ENCODE assay signal across 8 cellular contexts in genomic region chr12:50283924-50284236, GRCh38. TPM values are rescaled to one million over a fixed set of nuclear protein-coding genes. Genes with fewer than 3 reads are reported as not detected.
A peak's percentile ranks its signal among the peaks of the same experiment; 100 is the strongest.
DNase-seq lines count a peak whose midpoint lies in the region; ATAC-seq lines count a peak whose summit lies in the region.

No MANE protein-coding gene starts in this region.

- H3K27ac ChIP-seq in adipose tissue (ENCODE audit: low read depth, low read length), result peak overlapping the region; percentile 35

- H3K4me1 Mint-ChIP-seq in stimulated activated effector memory CD8-positive, alpha-beta T cell treated with anti-CD3 and anti-CD28 coated beads, Interleukin-12 subunit alpha, Interleukin-12 subunit beta, amount 100 ng/mL, for 72 hours, result peaks cover 7% of the 10 kb centered on the region

- peak overlapping the region; percentile 48 for H3K4me3 ChIP-seq in iPS-18c (ENCODE audit: insufficient read depth, low read depth, low read length)

- 9 to 19% (median 16%) methylated on average over 6 of the region's 6 CpGs for WGBS in adipose tissue, 3 donors

- H3K4me3 Mint-ChIP-seq in stimulated activated effector memory CD8-positive, alpha-beta T cell treated with anti-CD3 and anti-CD28 coated beads, Interleukin-12 subunit alpha, Interleukin-12 subunit beta, amount 100 ng/mL, for 72 hours, result peak overlapping the region; percentile 80

- H3K9me3 Mint-ChIP-seq in stimulated activated effector memory CD8-positive, alpha-beta T cell treated with anti-CD3 and anti-CD28 coated beads, Interleukin-12 subunit alpha, Interleukin-12 subunit beta, amount 100 ng/mL, for 72 hours, result no peaks in the 10 kb centered on the region

- peaks cover 5% of the 10 kb centered on the region for H3K36me3 Mint-ChIP-seq in stimulated activated effector memory CD8-positive, alpha-beta T cell treated with anti-CD3 and anti-CD28 coated beads, Interleukin-12 subunit alpha, Interleukin-12 subunit beta, amount 100 ng/mL, for 72 hours

- ATAC-seq in HG02938 (IDR thresholded peaks at IDR 0.05; ENCODE audit: unreplicated experiment) (peak; percentile 24), HG03135 (IDR thresholded peaks at IDR 0.05; ENCODE audit: unreplicated experiment) (no peak), GM19452 (IDR thresholded peaks at IDR 0.05; ENCODE audit: unreplicated experiment) (no peak)
- peak; percentile 14 for ATAC-seq in stimulated activated effector memory CD8-positive, alpha-beta T cell treated with anti-CD3 and anti-CD28 coated beads, Interleukin-12 subunit alpha, Interleukin-12 subunit beta, amount 100 ng/mL, for 72 hours

- H3K27ac Mint-ChIP-seq in stimulated activated effector memory CD8-positive, alpha-beta T cell treated with anti-CD3 and anti-CD28 coated beads, Interleukin-12 subunit alpha, Interleukin-12 subunit beta, amount 100 ng/mL, for 72 hours, result peak overlapping the region; percentile 23

- H3K9me3 ChIP-seq in iPS-18c (ENCODE audit: control insufficient read depth, insufficient read depth, low read length), result no peaks in the 10 kb centered on the region

- peak; percentile 4 for DNase-seq in GF-D8 (lab: John Stamatoyannopoulos, UW)
- no peak for DNase-seq in stimulated activated effector memory CD8-positive, alpha-beta T cell treated with anti-CD3 and anti-CD28 coated beads, Interleukin-12 subunit alpha, Interleukin-12 subunit beta, amount 100 ng/mL, for 72 hours (ENCODE audit: low spot score in 2 of 2)
- no peak for DNase-seq in stimulated activated CD4-positive, alpha-beta T cell treated with anti-CD3 and anti-CD28 coated beads, Interleukin-2, amount 100 ng/mL, for 48 hours

RNA-seq across cellular contexts. Expression of gene LIMA1, which starts 0.6 kb away (rescaled TPM):
- 100 to 1,000 TPM in 2 of 3 donors, 10 to 100 TPM in 1; 15.9 to 134 (median 108) TPM for polyA plus RNA-seq in adipose tissue

Comparison
In these comparisons a context has a peak if more than half of its experiments do, and no peak if none do; other contexts are left out.
1. ATAC-seq: peak in HG02938 (single experiment) and stimulated activated effector memory CD8-positive, alpha-beta T cell treated with anti-CD3 and anti-CD28 coated beads, Interleukin-12 subunit alpha, Interleukin-12 subunit beta, amount 100 ng/mL, for 72 hours (single experiment); none in HG03135 (single experiment) and GM19452 (single experiment).